13 cellular contexts compared by ENCODE assay signal in genomic region chr16:60204221-60204620, GRCh38.
"Had no signal": no experiment of that assay in that cellular context is flagged by ENCODE, and none has a peak within 500 bp of the region (broad histone marks: within the 10 kb centered on the region; RNA-seq: fewer than 3 reads in every experiment).

No MANE protein-coding gene starts in this region.

- H3K36me3 ChIP-seq: heart left ventricle, stomach had no signal

- H3K27ac ChIP-seq: foreskin keratinocyte, heart left ventricle, parathyroid adenoma, skin epidermis, stomach had no signal

- ATAC-seq: activated CD8-positive, alpha-beta T cell treated with anti-CD3 and anti-CD28 coated beads for 36 hours; effector memory CD8-positive, alpha-beta T cell; foreskin keratinocyte had no signal

- H3K9me3 ChIP-seq: heart left ventricle, stomach had no signal

- H3K27me3 ChIP-seq: foreskin keratinocyte, heart left ventricle, stomach had no signal

- H3K4me3 ChIP-seq: heart left ventricle, skin epidermis, stomach had no signal

- H3K9ac ChIP-seq: parathyroid adenoma had no signal

- H3K4me1 ChIP-seq: foreskin keratinocyte, parathyroid adenoma, stomach had no signal

- H2AFZ ChIP-seq: parathyroid adenoma had no signal

- DNase-seq: activated CD4-positive, alpha-beta T cell treated with anti-CD3 and anti-CD28 coated beads for 4 hours; activated CD8-positive, alpha-beta memory T cell treated with anti-CD3 and anti-CD28 coated beads, Interleukin-2, amount 50 U/mL, for 4 hours; activated CD8-positive, alpha-beta T cell treated with anti-CD3 and anti-CD28 coated beads for 36 hours; activated naive CD4-positive, alpha-beta T cell treated with Interleukin-2 at 50 U/mL for 16 hours; cerebellar nuclear complex; effector memory CD8-positive, alpha-beta T cell; heart left ventricle; retina; stomach; T-helper 1 cell had no signal
